1 cellular context compared by ENCODE assay signal in the genomic region with DNA sequence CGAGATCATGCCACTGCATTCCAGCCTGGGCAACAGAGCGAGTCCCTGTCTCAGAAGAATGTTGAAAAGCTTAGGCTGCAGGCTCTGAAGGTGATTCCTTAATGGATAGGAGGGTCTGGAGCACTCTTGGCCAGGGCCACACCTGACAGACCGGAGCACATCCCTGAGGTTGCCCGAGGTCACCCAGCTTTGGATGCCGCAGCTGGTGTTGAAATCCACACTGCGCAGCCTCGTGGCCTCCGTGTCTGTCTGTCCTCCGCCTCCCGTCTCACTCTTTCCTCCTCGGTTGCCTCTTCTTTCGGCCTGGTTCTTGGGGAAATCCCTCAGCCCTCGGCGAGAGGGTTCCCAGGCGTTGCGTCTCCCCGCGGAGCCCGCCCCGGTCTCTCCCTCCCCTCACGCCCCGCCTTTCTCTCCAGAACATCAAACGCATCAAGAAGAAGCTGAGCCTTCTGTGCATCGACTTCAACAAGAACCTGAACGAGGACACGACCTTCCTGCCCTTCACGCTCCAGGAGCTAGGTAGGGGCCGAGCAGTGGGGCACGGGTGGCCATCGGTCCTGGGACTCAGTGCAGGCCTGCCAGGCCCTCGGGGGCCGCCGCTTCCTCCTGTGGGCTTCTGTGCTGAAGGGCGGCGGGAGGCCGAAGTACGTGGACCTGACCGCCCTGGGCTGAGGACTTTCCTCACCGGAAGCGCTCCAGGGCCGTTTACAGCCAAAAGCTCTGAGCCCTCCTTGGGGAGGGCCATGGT.
TF ChIP-seq lines count a peak whose summit lies in the region.

No MANE protein-coding gene starts in this region.

TF ChIP-seq in HepG2, 621 proteins besides CTCF, POLR2A, EP300 and RAD21:
- TF ChIP-seq AGO2 (optimal IDR thresholded peaks at IDR 0.05; ENCODE audit: low read depth, low read length) = peak; percentile 18
- no peak for TF ChIP-seq ZNF224 (CRISPR knock-in tag; IDR thresholded peaks at IDR 0.05)
